22 cellular contexts compared by ENCODE assay signal in genomic region chr4:130296448-130296847, GRCh38.
DNase-seq lines count a peak whose midpoint lies in the region; ATAC-seq, FAIRE-seq and TF ChIP-seq lines count a peak whose summit lies in the region.
"Had no signal": no experiment of that assay in that cellular context is flagged by ENCODE, and none has a peak within 500 bp of the region (broad histone marks: within the 10 kb centered on the region; RNA-seq: fewer than 3 reads in every experiment).

No MANE protein-coding gene starts in this region.

- no peak for TF ChIP-seq RAD21 in H1 (IDR thresholded peaks at IDR 0.05 in 1 of 2, conservative IDR thresholded peaks at IDR 0.05 in 1 of 2; ENCODE audit: low read depth in 2 of 2, low read length in 2 of 2)

- H3K4me1 ChIP-seq in PC-3 (ENCODE audit: insufficient read depth, low read length), result no peaks in the 10 kb centered on the region
- H3K4me1 ChIP-seq in H1 (replicated peaks in 1 of 4; ENCODE audit: control insufficient read depth in 3 of 4, insufficient read depth in 4 of 4, low read length in 3 of 4), result peaks cover 0 to 2% (median 0%) of the 10 kb centered on the region in 4 experiments; a peak in 1 of 7 replicates
- H3K4me1 ChIP-seq: A549; BLaER1 treated with 17β-estradiol and CSF1 and Interleukin-3, amounts not matched to agents 10 nM and 100 nM; Caco-2 had no signal

- H3F3A ChIP-seq in PC-3 (ENCODE audit: low read length, unreplicated experiment), result no peaks in the 10 kb centered on the region

- H3K4ac ChIP-seq in H1 (replicated peaks; ENCODE audit: insufficient read length, low read depth, low read length), result no peak overlapping the region

- no peak for ATAC-seq in PC-3
- peak; percentile 69 for ATAC-seq in esophagus mucosa
- ATAC-seq in HG03460 (IDR thresholded peaks at IDR 0.05; ENCODE audit: unreplicated experiment), result no peak
- ATAC-seq in HG03139 (IDR thresholded peaks at IDR 0.05; ENCODE audit: unreplicated experiment), result no peak
- ATAC-seq: A549; CD8-positive, alpha-beta T cell had no signal

- no peak overlapping the region for H3K14ac ChIP-seq in H1 (ENCODE audit: insufficient read length)

- H3K9ac ChIP-seq in PC-3 (ENCODE audit: low read length) (no peak overlapping the region), H1 (replicated peaks in 1 of 4; ENCODE audit: extremely low read depth in 1 of 4, low read depth in 3 of 4, low read length in 3 of 4) (no peak overlapping the region)
- H3K9ac ChIP-seq: BLaER1 treated with 17β-estradiol and CSF1 and Interleukin-3, amounts not matched to agents 10 nM and 100 nM had no signal

- H3K36me3 ChIP-seq in PC-3 (ENCODE audit: low read depth, low read length) (no peaks in the 10 kb centered on the region), H1 (ENCODE audit: control insufficient read depth in 2 of 4, insufficient read depth in 4 of 4, low read length in 3 of 4) (peaks cover 0 to 1% (median 0%) of the 10 kb centered on the region in 4 experiments; a peak in 2 of 8 replicates)
- H3K36me3 ChIP-seq: BLaER1 treated with 17β-estradiol and CSF1 and Interleukin-3, amounts not matched to agents 10 nM and 100 nM had no signal

- H3K4me2 ChIP-seq in PC-3 (ENCODE audit: low read length) (no peak overlapping the region), H1 (ENCODE audit: insufficient read depth in 1 of 2, low read depth in 2 of 2, low read length in 2 of 2) (no peak overlapping the region)
- H3K4me2 ChIP-seq: A549; BLaER1 treated with 17β-estradiol and CSF1 and Interleukin-3, amounts not matched to agents 10 nM and 100 nM had no signal

- H2BK120ac ChIP-seq in H1 (replicated peaks; ENCODE audit: low read depth, low read length), result no peak overlapping the region

- TF ChIP-seq POLR2A in H1 (IDR thresholded peaks at IDR 0.05; ENCODE audit: control extremely low read depth in 1 of 2, low read depth in 2 of 2, low read length in 2 of 2), result no peak

- no peaks in the 10 kb centered on the region for H3K27me3 ChIP-seq in PC-3 (ENCODE audit: low read length)
- no peaks in the 10 kb centered on the region for H3K27me3 ChIP-seq in H1 (replicated peaks in 1 of 4; ENCODE audit: control insufficient read depth in 3 of 4, extremely low read depth in 1 of 4, insufficient read depth in 3 of 4, low read length in 3 of 4)
- H3K27me3 ChIP-seq: BLaER1 treated with 17β-estradiol and CSF1 and Interleukin-3, amounts not matched to agents 10 nM and 100 nM had no signal

- no peak overlapping the region for H3K27ac ChIP-seq in PC-3 (ENCODE audit: low read length)
- H3K27ac ChIP-seq in H1 (ENCODE audit: low read depth, low read length), result no peak overlapping the region
- H3K27ac ChIP-seq: 22Rv1; A549; BLaER1 treated with 17β-estradiol and CSF1 and Interleukin-3, amounts not matched to agents 10 nM and 100 nM; C4-2B had no signal

- H3K79me2 ChIP-seq in PC-3 (ENCODE audit: low read length), result no peaks in the 10 kb centered on the region
- no peaks in the 10 kb centered on the region for H3K79me2 ChIP-seq in H1 (ENCODE audit: control insufficient read depth in 1 of 2, insufficient read depth in 2 of 2, low read length in 2 of 2)

- H2BK12ac ChIP-seq in H1 (ENCODE audit: low read depth, low read length), result no peak overlapping the region

- H3K79me1 ChIP-seq in H1 (ENCODE audit: low read depth, low read length), result no peaks in the 10 kb centered on the region

- H2AFZ ChIP-seq in PC-3 (ENCODE audit: low read length), result no peak overlapping the region
- 0 out of 2 replicates have a peak overlapping the region, but pooled peaks have one; percentile 85 for H2AFZ ChIP-seq in H1 (ENCODE audit: low read length)

- H3K9me3 ChIP-seq in PC-3 (ENCODE audit: low read length) (no peaks in the 10 kb centered on the region), H1 (ENCODE audit: insufficient read depth in 2 of 2, low read depth in 1 of 2, low read length in 1 of 2) (peaks cover 0 to 5% of the 10 kb centered on the region in 2 experiments; a peak in 1 of 4 replicates)
- H3K9me3 ChIP-seq: A549; BLaER1 treated with 17β-estradiol and CSF1 and Interleukin-3, amounts not matched to agents 10 nM and 100 nM; Caco-2 had no signal

- no peak for FAIRE-seq in H1 (lab: Jason Lieb, UNC)
- FAIRE-seq: A549, D721Med, G401.6, GM12891, GM19239 had no signal

- H3K23ac ChIP-seq in H1 (ENCODE audit: insufficient read length), result no peak overlapping the region

- DNase-seq in DMS53 (lab: John Stamatoyannopoulos, UW) (peak; percentile 23), DMS53 treated with DMSO at 0.1 percent for 48 hours (lab: John Stamatoyannopoulos, UW; ENCODE audit: unreplicated experiment) (no peak), PC-3 (peak; percentile 10), H1 (ENCODE audit: low read depth in 1 of 2, low spot score in 2 of 2) (no peak)
- DNase-seq: AML-193; Caco-2; Calu3; CD4-positive, alpha-beta T cell; CD8-positive, alpha-beta T cell; DMS79 treated with DMSO at 0.1 percent for 48 hours; GF-D8 had no signal

- no peak overlapping the region for H4K91ac ChIP-seq in H1 (replicated peaks; ENCODE audit: insufficient read length, low read length)

- TF ChIP-seq CTCF in PC-3 (conservative IDR thresholded peaks at IDR 0.05; ENCODE audit: low read depth, low read length) (no peak), H1 (IDR thresholded peaks at IDR 0.05; ENCODE audit: control extremely low read depth in 1 of 3, insufficient read depth in 1 of 3, low read depth in 1 of 3, low read length in 3 of 3) (no peak)

- H2AK5ac ChIP-seq in H1 (ENCODE audit: low read depth, low read length), result no peak overlapping the region

- no peak overlapping the region for H2BK5ac ChIP-seq in H1 (ENCODE audit: low read depth, low read length)

- H3K56ac ChIP-seq in H1 (replicated peaks; ENCODE audit: insufficient read length, low read depth, low read length), result no peak overlapping the region

- no peaks in the 10 kb centered on the region for H3K23me2 ChIP-seq in H1 (ENCODE audit: low read depth, low read length)

- H2BK20ac ChIP-seq in H1 (ENCODE audit: low read length), result no peak overlapping the region

- no TSS peak for BruUV-seq in PC-3 (replicated peaks; lab: Mats Ljungman, UMichigan)

- POLR2A ChIA-PET in PC-3 (lab: Charles Lee; ENCODE audit: unreplicated experiment), result no interaction called here
- POLR2A ChIA-PET in H1 (lab: Charles Lee; ENCODE audit: partially characterized antibody), result no interaction called here

- H4K20me1 ChIP-seq in PC-3 (ENCODE audit: low read length), result no peaks in the 10 kb centered on the region
- H4K20me1 ChIP-seq in H1 (replicated peaks in 1 of 2; ENCODE audit: control insufficient read depth in 1 of 2, insufficient read depth in 2 of 2, low read length in 2 of 2), result no peaks in the 10 kb centered on the region
- H4K20me1 ChIP-seq: BLaER1 treated with 17β-estradiol and CSF1 and Interleukin-3, amounts not matched to agents 10 nM and 100 nM had no signal

- no peak overlapping the region for H3K18ac ChIP-seq in H1 (ENCODE audit: extremely low read depth, low read length)

- no peak overlapping the region for H2BK15ac ChIP-seq in H1 (ENCODE audit: low read length)

- H3K4me3 ChIP-seq in PC-3 (ENCODE audit: low read length) (no peak overlapping the region), H1 (ENCODE audit: extremely low read depth in 1 of 4, insufficient read depth in 2 of 4, low read depth in 3 of 4, low read length in 4 of 4) (no peak overlapping the region)
- H3K4me3 ChIP-seq: A549; BLaER1 treated with 17β-estradiol and CSF1 and Interleukin-3, amounts not matched to agents 10 nM and 100 nM had no signal

- no peak overlapping the region for H4K5ac ChIP-seq in H1 (ENCODE audit: insufficient read length, low read depth, low read length)

- no peaks in the 10 kb centered on the region for H3K9me2 ChIP-seq in PC-3 (replicated peaks; ENCODE audit: low read length)

- CTCF ChIA-PET in PC-3 (lab: Charles Lee) (no interaction called here), H1 (lab: Charles Lee; ENCODE audit: partially characterized antibody) (interaction anchor here (0.6 to 1.5 kb wide), 2 partner anchors 10 to 1751 kb away, joined by 3 to 4 read pairs; no protein-coding TSS in a partner anchor)

- TF ChIP-seq EP300 in H1 (IDR thresholded peaks at IDR 0.05; ENCODE audit: borderline replicate concordance in 1 of 2, low read depth in 2 of 2, low read length in 2 of 2), result no peak

- intact Hi-C loops in PC-3 (cut with micrococcal nuclease), result no loop called here

- H4K8ac ChIP-seq in H1 (ENCODE audit: extremely low read depth, insufficient read depth, low read length), result no peak overlapping the region

TF ChIP-seq in H1, 55 proteins besides CTCF, POLR2A, EP300 and RAD21:
- TF ChIP-seq EGR1 (IDR thresholded peaks at IDR 0.05; ENCODE audit: borderline replicate concordance, low read depth, low read length) (no peak), ASH2L (IDR thresholded peaks at IDR 0.05; ENCODE audit: low read length) (no peak), ATF2 (IDR thresholded peaks at IDR 0.05; ENCODE audit: low read length) (no peak), TAF1 (IDR thresholded peaks at IDR 0.05; ENCODE audit: low read depth, low read length) (no peak), ZNF274 (IDR thresholded peaks at IDR 0.05; ENCODE audit: borderline replicate concordance, extremely low read depth, low read length) (no peak), CEBPB (IDR thresholded peaks at IDR 0.05; ENCODE audit: low read depth, low read length) (no peak), E2F6 (IDR thresholded peaks at IDR 0.05) (no peak), MAX (IDR thresholded peaks at IDR 0.05) (no peak), TAF7 (optimal IDR thresholded peaks at IDR 0.05; ENCODE audit: borderline replicate concordance, low read depth, low read length) (no peak)
TF ChIP-seq in H1: peak in this region for 0.

Comparison
In these comparisons a context has a peak if more than half of its experiments do, and no peak if none do; other contexts are left out.
1. DNase-seq: peak in DMS53 (single experiment) and PC-3 (single experiment); none in DMS53 treated with DMSO at 0.1 percent for 48 hours (single experiment) and H1 (0 of 2).